ENCODE assay signal across 1 cellular context in genomic region chr16:29899516-29900101, GRCh38.
TF ChIP-seq lines count a peak whose summit lies in the region.

Gene SEZ6L2, minus strand, starts transcription at chr16:29899550. Its CDS starts 531 bp downstream, at chr16:29899019.

TF ChIP-seq in WTC11, 78 proteins besides CTCF, POLR2A, EP300 and RAD21 (continued from another document):
- 0 out of 2 replicates have a peak, but pooled peaks have one; percentile 62 for TF ChIP-seq E2F4 (CRISPR knock-in tag; IDR thresholded peaks at IDR 0.05; ENCODE audit: borderline replicate concordance, low read depth)
- peak; percentile 67; the same call in 1 of the 2 replicates for TF ChIP-seq ZNF263 (CRISPR knock-in tag; IDR thresholded peaks at IDR 0.05; ENCODE audit: low read depth)
- TF ChIP-seq JUN (CRISPR knock-in tag; IDR thresholded peaks at IDR 0.05) = peak; percentile 74; the same call in 1 of the 2 replicates
